1 cellular context compared by ENCODE assay signal in the genomic region with DNA sequence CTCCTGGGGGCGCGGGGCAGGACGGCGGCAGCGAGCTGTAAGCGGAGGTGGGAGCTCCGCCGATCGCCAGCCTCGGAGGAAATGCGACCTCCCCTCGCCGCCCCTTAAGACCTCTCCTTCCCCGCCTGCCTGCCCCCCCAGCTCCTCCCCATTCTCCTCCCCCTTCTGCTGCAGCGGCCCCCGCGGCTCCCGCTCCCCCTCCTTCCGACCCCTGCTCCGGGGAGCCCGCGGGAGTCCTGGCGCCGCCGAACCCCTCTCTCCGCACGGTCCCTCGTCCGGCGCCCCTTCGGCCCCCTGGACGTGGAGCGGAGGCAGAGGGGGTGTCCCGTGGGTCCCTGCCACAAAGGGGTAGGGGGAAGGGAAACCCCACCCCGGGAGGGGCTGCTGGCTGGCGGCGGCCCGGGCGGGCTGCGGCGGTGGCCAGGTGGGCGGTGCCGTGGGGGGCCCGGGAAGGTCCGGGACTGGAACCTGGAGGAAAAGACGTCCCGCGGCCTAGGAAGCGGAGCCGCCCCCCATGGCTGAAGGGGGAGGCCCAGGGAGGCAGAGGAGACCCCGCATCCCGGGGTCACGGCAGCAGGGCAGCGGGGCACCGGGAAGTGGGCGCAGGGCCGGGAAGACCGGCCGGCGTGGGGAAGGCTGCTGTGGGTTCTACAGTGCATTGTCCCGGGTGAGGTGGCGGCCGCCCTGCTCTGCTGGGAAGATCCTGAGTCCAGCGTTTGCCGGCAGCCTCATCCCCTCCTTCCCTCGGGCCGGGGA.
TF ChIP-seq lines count a peak whose summit lies in the region.

A gene with protein sequence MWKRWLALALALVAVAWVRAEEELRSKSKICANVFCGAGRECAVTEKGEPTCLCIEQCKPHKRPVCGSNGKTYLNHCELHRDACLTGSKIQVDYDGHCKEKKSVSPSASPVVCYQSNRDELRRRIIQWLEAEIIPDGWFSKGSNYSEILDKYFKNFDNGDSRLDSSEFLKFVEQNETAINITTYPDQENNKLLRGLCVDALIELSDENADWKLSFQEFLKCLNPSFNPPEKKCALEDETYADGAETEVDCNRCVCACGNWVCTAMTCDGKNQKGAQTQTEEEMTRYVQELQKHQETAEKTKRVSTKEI (minus strand): TSS at position 79 of the 756 bp plus-strand sequence. CDS start 246 bp downstream, outside the sequence.

TF ChIP-seq in WTC11, 78 proteins besides CTCF, POLR2A, EP300 and RAD21 (continued from another document and continues in another):
- TF ChIP-seq ZNF121 (CRISPR knock-in tag; IDR thresholded peaks at IDR 0.05): no peak
- TF ChIP-seq FOXP1 (CRISPR knock-in tag; IDR thresholded peaks at IDR 0.05; ENCODE audit: borderline replicate concordance): peak; percentile 26; the same call in 1 of the 2 replicates
- TF ChIP-seq NR3C1 (CRISPR knock-in tag; conservative IDR thresholded peaks at IDR 0.05; ENCODE audit: low read depth): no peak
- peak; percentile 78 for TF ChIP-seq ETV6 (CRISPR knock-in tag; IDR thresholded peaks at IDR 0.05)
- TF ChIP-seq RORB (CRISPR knock-in tag; IDR thresholded peaks at IDR 0.05): no peak
- TF ChIP-seq, protein P1, sequence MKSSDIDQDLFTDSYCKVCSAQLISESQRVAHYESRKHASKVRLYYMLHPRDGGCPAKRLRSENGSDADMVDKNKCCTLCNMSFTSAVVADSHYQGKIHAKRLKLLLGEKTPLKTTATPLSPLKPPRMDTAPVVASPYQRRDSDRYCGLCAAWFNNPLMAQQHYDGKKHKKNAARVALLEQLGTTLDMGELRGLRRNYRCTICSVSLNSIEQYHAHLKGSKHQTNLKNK (CRISPR knock-in tag; IDR thresholded peaks at IDR 0.05): no peak
- no peak for TF ChIP-seq ZNF317 (CRISPR knock-in tag; IDR thresholded peaks at IDR 0.05; ENCODE audit: borderline replicate concordance, low read depth)
- no peak; the same call in 1 of the 2 replicates for TF ChIP-seq FOXK1 (CRISPR knock-in tag; IDR thresholded peaks at IDR 0.05)
- TF ChIP-seq MXD4 (CRISPR knock-in tag; IDR thresholded peaks at IDR 0.05; ENCODE audit: borderline replicate concordance): no peak
- TF ChIP-seq CREB1 (CRISPR knock-in tag; IDR thresholded peaks at IDR 0.05): no peak; the same call in 1 of the 2 replicates
- no peak for TF ChIP-seq IRF2 (CRISPR knock-in tag; IDR thresholded peaks at IDR 0.05; ENCODE audit: borderline replicate concordance, low read depth)
- no peak for TF ChIP-seq ZNF232 (CRISPR knock-in tag; IDR thresholded peaks at IDR 0.05)
- TF ChIP-seq TEAD1 (CRISPR knock-in tag; IDR thresholded peaks at IDR 0.05): no peak; the same call in 1 of the 2 replicates
- TF ChIP-seq, protein P2, sequence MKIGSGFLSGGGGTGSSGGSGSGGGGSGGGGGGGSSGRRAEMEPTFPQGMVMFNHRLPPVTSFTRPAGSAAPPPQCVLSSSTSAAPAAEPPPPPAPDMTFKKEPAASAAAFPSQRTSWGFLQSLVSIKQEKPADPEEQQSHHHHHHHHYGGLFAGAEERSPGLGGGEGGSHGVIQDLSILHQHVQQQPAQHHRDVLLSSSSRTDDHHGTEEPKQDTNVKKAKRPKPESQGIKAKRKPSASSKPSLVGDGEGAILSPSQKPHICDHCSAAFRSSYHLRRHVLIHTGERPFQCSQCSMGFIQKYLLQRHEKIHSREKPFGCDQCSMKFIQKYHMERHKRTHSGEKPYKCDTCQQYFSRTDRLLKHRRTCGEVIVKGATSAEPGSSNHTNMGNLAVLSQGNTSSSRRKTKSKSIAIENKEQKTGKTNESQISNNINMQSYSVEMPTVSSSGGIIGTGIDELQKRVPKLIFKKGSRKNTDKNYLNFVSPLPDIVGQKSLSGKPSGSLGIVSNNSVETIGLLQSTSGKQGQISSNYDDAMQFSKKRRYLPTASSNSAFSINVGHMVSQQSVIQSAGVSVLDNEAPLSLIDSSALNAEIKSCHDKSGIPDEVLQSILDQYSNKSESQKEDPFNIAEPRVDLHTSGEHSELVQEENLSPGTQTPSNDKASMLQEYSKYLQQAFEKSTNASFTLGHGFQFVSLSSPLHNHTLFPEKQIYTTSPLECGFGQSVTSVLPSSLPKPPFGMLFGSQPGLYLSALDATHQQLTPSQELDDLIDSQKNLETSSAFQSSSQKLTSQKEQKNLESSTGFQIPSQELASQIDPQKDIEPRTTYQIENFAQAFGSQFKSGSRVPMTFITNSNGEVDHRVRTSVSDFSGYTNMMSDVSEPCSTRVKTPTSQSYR (CRISPR knock-in tag; IDR thresholded peaks at IDR 0.05): peak; percentile 59; the same call in 1 of the 2 replicates
- TF ChIP-seq TEAD4 (CRISPR knock-in tag; IDR thresholded peaks at IDR 0.05): no peak
- no peak for TF ChIP-seq TCF7 (CRISPR knock-in tag; IDR thresholded peaks at IDR 0.05; ENCODE audit: low read depth)
- TF ChIP-seq NR1H2 (CRISPR knock-in tag; IDR thresholded peaks at IDR 0.05): no peak
- TF ChIP-seq, protein P3, sequence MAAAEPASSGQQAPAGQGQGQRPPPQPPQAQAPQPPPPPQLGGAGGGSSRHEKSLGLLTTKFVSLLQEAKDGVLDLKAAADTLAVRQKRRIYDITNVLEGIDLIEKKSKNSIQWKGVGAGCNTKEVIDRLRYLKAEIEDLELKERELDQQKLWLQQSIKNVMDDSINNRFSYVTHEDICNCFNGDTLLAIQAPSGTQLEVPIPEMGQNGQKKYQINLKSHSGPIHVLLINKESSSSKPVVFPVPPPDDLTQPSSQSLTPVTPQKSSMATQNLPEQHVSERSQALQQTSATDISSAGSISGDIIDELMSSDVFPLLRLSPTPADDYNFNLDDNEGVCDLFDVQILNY (CRISPR knock-in tag; IDR thresholded peaks at IDR 0.05): peak; percentile 88
- TF ChIP-seq SMAD3 (CRISPR knock-in tag; IDR thresholded peaks at IDR 0.05; ENCODE audit: borderline replicate concordance): no peak
- TF ChIP-seq, protein P4, sequence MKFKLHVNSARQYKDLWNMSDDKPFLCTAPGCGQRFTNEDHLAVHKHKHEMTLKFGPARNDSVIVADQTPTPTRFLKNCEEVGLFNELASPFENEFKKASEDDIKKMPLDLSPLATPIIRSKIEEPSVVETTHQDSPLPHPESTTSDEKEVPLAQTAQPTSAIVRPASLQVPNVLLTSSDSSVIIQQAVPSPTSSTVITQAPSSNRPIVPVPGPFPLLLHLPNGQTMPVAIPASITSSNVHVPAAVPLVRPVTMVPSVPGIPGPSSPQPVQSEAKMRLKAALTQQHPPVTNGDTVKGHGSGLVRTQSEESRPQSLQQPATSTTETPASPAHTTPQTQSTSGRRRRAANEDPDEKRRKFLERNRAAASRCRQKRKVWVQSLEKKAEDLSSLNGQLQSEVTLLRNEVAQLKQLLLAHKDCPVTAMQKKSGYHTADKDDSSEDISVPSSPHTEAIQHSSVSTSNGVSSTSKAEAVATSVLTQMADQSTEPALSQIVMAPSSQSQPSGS (CRISPR knock-in tag; IDR thresholded peaks at IDR 0.05; ENCODE audit: borderline replicate concordance, low read depth): no peak
- TF ChIP-seq, protein P5, sequence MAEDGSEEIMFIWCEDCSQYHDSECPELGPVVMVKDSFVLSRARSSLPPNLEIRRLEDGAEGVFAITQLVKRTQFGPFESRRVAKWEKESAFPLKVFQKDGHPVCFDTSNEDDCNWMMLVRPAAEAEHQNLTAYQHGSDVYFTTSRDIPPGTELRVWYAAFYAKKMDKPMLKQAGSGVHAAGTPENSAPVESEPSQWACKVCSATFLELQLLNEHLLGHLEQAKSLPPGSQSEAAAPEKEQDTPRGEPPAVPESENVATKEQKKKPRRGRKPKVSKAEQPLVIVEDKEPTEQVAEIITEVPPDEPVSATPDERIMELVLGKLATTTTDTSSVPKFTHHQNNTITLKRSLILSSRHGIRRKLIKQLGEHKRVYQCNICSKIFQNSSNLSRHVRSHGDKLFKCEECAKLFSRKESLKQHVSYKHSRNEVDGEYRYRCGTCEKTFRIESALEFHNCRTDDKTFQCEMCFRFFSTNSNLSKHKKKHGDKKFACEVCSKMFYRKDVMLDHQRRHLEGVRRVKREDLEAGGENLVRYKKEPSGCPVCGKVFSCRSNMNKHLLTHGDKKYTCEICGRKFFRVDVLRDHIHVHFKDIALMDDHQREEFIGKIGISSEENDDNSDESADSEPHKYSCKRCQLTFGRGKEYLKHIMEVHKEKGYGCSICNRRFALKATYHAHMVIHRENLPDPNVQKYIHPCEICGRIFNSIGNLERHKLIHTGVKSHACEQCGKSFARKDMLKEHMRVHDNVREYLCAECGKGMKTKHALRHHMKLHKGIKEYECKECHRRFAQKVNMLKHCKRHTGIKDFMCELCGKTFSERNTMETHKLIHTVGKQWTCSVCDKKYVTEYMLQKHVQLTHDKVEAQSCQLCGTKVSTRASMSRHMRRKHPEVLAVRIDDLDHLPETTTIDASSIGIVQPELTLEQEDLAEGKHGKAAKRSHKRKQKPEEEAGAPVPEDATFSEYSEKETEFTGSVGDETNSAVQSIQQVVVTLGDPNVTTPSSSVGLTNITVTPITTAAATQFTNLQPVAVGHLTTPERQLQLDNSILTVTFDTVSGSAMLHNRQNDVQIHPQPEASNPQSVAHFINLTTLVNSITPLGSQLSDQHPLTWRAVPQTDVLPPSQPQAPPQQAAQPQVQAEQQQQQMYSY (CRISPR knock-in tag; IDR thresholded peaks at IDR 0.05): peak; percentile 94
- TF ChIP-seq ESRRA (CRISPR knock-in tag; IDR thresholded peaks at IDR 0.05; ENCODE audit: borderline replicate concordance): 0 out of 2 replicates have a peak, but pooled peaks have one; percentile 11
- TF ChIP-seq, protein P6, sequence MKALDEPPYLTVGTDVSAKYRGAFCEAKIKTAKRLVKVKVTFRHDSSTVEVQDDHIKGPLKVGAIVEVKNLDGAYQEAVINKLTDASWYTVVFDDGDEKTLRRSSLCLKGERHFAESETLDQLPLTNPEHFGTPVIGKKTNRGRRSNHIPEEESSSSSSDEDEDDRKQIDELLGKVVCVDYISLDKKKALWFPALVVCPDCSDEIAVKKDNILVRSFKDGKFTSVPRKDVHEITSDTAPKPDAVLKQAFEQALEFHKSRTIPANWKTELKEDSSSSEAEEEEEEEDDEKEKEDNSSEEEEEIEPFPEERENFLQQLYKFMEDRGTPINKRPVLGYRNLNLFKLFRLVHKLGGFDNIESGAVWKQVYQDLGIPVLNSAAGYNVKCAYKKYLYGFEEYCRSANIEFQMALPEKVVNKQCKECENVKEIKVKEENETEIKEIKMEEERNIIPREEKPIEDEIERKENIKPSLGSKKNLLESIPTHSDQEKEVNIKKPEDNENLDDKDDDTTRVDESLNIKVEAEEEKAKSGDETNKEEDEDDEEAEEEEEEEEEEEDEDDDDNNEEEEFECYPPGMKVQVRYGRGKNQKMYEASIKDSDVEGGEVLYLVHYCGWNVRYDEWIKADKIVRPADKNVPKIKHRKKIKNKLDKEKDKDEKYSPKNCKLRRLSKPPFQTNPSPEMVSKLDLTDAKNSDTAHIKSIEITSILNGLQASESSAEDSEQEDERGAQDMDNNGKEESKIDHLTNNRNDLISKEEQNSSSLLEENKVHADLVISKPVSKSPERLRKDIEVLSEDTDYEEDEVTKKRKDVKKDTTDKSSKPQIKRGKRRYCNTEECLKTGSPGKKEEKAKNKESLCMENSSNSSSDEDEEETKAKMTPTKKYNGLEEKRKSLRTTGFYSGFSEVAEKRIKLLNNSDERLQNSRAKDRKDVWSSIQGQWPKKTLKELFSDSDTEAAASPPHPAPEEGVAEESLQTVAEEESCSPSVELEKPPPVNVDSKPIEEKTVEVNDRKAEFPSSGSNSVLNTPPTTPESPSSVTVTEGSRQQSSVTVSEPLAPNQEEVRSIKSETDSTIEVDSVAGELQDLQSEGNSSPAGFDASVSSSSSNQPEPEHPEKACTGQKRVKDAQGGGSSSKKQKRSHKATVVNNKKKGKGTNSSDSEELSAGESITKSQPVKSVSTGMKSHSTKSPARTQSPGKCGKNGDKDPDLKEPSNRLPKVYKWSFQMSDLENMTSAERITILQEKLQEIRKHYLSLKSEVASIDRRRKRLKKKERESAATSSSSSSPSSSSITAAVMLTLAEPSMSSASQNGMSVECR (CRISPR knock-in tag; IDR thresholded peaks at IDR 0.05; ENCODE audit: borderline replicate concordance): 0 out of 2 replicates have a peak, but pooled peaks have one; percentile 9
- TF ChIP-seq, protein P7, sequence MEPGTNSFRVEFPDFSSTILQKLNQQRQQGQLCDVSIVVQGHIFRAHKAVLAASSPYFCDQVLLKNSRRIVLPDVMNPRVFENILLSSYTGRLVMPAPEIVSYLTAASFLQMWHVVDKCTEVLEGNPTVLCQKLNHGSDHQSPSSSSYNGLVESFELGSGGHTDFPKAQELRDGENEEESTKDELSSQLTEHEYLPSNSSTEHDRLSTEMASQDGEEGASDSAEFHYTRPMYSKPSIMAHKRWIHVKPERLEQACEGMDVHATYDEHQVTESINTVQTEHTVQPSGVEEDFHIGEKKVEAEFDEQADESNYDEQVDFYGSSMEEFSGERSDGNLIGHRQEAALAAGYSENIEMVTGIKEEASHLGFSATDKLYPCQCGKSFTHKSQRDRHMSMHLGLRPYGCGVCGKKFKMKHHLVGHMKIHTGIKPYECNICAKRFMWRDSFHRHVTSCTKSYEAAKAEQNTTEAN (CRISPR knock-in tag; IDR thresholded peaks at IDR 0.05): peak; percentile 52; the same call in 1 of the 2 replicates
- TF ChIP-seq HMGA2 (CRISPR knock-in tag; IDR thresholded peaks at IDR 0.05): no peak
- TF ChIP-seq ZNF416 (CRISPR knock-in tag; IDR thresholded peaks at IDR 0.05): no peak
- TF ChIP-seq, protein P8, sequence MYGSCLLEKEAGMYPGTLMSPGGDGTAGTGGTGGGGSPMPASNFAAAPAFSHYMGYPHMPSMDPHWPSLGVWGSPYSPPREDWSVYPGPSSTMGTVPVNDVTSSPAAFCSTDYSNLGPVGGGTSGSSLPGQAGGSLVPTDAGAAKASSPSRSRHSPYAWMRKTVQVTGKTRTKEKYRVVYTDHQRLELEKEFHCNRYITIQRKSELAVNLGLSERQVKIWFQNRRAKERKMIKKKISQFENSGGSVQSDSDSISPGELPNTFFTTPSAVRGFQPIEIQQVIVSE (CRISPR knock-in tag; IDR thresholded peaks at IDR 0.05; ENCODE audit: borderline replicate concordance): no peak
- no peak for TF ChIP-seq KAT7 (CRISPR knock-in tag; IDR thresholded peaks at IDR 0.05; ENCODE audit: borderline replicate concordance)
- TF ChIP-seq SMAD4 (CRISPR knock-in tag; IDR thresholded peaks at IDR 0.05): no peak
- TF ChIP-seq, protein P9, sequence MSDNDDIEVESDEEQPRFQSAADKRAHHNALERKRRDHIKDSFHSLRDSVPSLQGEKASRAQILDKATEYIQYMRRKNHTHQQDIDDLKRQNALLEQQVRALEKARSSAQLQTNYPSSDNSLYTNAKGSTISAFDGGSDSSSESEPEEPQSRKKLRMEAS (CRISPR knock-in tag; IDR thresholded peaks at IDR 0.05): no peak
- no peak for TF ChIP-seq CBFB (CRISPR knock-in tag; IDR thresholded peaks at IDR 0.05; ENCODE audit: low read depth)
- TF ChIP-seq NFYB (CRISPR knock-in tag; conservative IDR thresholded peaks at IDR 0.05; ENCODE audit: low read depth): no peak
- no peak for TF ChIP-seq TP53 (CRISPR knock-in tag; IDR thresholded peaks at IDR 0.05)
- TF ChIP-seq, protein P10, sequence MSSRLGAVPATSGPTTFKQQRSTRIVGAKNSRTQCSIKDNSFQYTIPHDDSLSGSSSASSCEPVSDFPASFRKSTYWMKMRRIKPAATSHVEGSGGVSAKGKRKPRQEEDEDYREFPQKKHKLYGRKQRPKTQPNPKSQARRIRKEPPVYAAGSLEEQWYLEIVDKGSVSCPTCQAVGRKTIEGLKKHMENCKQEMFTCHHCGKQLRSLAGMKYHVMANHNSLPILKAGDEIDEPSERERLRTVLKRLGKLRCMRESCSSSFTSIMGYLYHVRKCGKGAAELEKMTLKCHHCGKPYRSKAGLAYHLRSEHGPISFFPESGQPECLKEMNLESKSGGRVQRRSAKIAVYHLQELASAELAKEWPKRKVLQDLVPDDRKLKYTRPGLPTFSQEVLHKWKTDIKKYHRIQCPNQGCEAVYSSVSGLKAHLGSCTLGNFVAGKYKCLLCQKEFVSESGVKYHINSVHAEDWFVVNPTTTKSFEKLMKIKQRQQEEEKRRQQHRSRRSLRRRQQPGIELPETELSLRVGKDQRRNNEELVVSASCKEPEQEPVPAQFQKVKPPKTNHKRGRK (CRISPR knock-in tag; IDR thresholded peaks at IDR 0.05; ENCODE audit: borderline replicate concordance): 0 out of 2 replicates have a peak, but pooled peaks have one; percentile 14
- peak; percentile 25; the same call in 1 of the 2 replicates for TF ChIP-seq ZNF671 (CRISPR knock-in tag; IDR thresholded peaks at IDR 0.05)
- no peak for TF ChIP-seq ZNF219 (CRISPR knock-in tag; IDR thresholded peaks at IDR 0.05; ENCODE audit: borderline replicate concordance)
- no peak for TF ChIP-seq PRRX2 (CRISPR knock-in tag; IDR thresholded peaks at IDR 0.05)
- TF ChIP-seq GABPB1 (CRISPR knock-in tag; IDR thresholded peaks at IDR 0.05): no peak
